In genomic region chr1:84971957-84972356, GRCh38 we compare ENCODE assay signal across 12 cellular contexts. TPM values are rescaled to one million over a fixed set of nuclear protein-coding genes. Genes with fewer than 3 reads are reported as not detected.
DNase-seq lines count a peak whose midpoint lies in the region; ATAC-seq and TF ChIP-seq lines count a peak whose summit lies in the region.
"Had no signal": no experiment of that assay in that cellular context is flagged by ENCODE, and none has a peak within 500 bp of the region (broad histone marks: within the 10 kb centered on the region; RNA-seq: fewer than 3 reads in every experiment).

No MANE protein-coding gene starts in this region.

- peaks cover 53% of the 10 kb centered on the region for H3K36me3 Mint-ChIP-seq in activated T-helper 17 cell treated with anti-CD3 and anti-CD28 coated beads, Interleukin-2, amount 50 U/mL, for 72 hours (ENCODE audit: low read depth)

- TF ChIP-seq CTCF in ovary (IDR thresholded peaks at IDR 0.05) = no peak

- H3K27ac Mint-ChIP-seq in activated T-helper 17 cell treated with anti-CD3 and anti-CD28 coated beads, Interleukin-2, amount 50 U/mL, for 72 hours = peak overlapping the region; percentile 55

- peak overlapping the region; percentile 61 for H3K4me3 Mint-ChIP-seq in activated T-helper 17 cell treated with anti-CD3 and anti-CD28 coated beads, Interleukin-2, amount 50 U/mL, for 72 hours

- H3K4me1 ChIP-seq in ovary (ENCODE audit: insufficient read depth) = no peaks in the 10 kb centered on the region

- no peak overlapping the region for H3K27ac ChIP-seq in ovary
- H3K27ac ChIP-seq: coronary artery, SJSA1 had no signal

- no peaks in the 10 kb centered on the region for H3K36me3 ChIP-seq in ovary
- H3K36me3 ChIP-seq: SJSA1 had no signal

- peaks cover 28% of the 10 kb centered on the region for H3K4me1 Mint-ChIP-seq in activated T-helper 17 cell treated with anti-CD3 and anti-CD28 coated beads, Interleukin-2, amount 50 U/mL, for 72 hours

- no peaks in the 10 kb centered on the region for H3K27me3 ChIP-seq in ovary
- H3K27me3 ChIP-seq: SJSA1 had no signal

- peak; percentile 47 for ATAC-seq in GM18517 (IDR thresholded peaks at IDR 0.05; ENCODE audit: unreplicated experiment)
- peak; percentile 35 for ATAC-seq in GM21423 (IDR thresholded peaks at IDR 0.05; ENCODE audit: unreplicated experiment)
- ATAC-seq in HG03139 (IDR thresholded peaks at IDR 0.05; ENCODE audit: unreplicated experiment) = peak; percentile 37
- ATAC-seq in activated T-helper 17 cell treated with anti-CD3 and anti-CD28 coated beads, Interleukin-2, amount 50 U/mL, for 72 hours (replicated peaks) = no peak

- 81 to 88% (median 82%) methylated on average over 2 of the region's 2 CpGs for WGBS in ovary, 3 donors

- intact Hi-C loops in ovary (cut with DNase I) = no loop called here

- H3K9me3 ChIP-seq in ovary = no peaks in the 10 kb centered on the region
- H3K9me3 ChIP-seq: SJSA1 had no signal

- no peak for DNase-seq in ovary
- DNase-seq in NK-92 (lab: John Stamatoyannopoulos, UW; ENCODE audit: unreplicated experiment) = no peak
- no peak for DNase-seq in ACHN
- DNase-seq: glutamatergic neuron, NCI-H1105 treated with DMSO at 0.1 percent for 48 hours, small intestine had no signal

- in situ Hi-C loops in ACHN (cut with HindIII; ENCODE audit: low pct_ligation_motif_present, low pct_unique_long_range_greater_than_20kb, low sequenced_read_pairs) = no loop called here

- no peak overlapping the region for H3K4me3 ChIP-seq in ovary
- H3K4me3 ChIP-seq: coronary artery, SJSA1 had no signal

- no peaks in the 10 kb centered on the region for H3K27me3 Mint-ChIP-seq in activated T-helper 17 cell treated with anti-CD3 and anti-CD28 coated beads, Interleukin-2, amount 50 U/mL, for 72 hours

- no peak for TF ChIP-seq EP300 in ovary (IDR thresholded peaks at IDR 0.05)

- H3K9me3 Mint-ChIP-seq in activated T-helper 17 cell treated with anti-CD3 and anti-CD28 coated beads, Interleukin-2, amount 50 U/mL, for 72 hours = no peaks in the 10 kb centered on the region

- no peak for TF ChIP-seq POLR2A in ovary (IDR thresholded peaks at IDR 0.05)

RNA-seq across cellular contexts. Expression of gene MCOLN2, which starts 25.0 kb away (rescaled TPM):
- total RNA-seq in activated T-helper 17 cell treated with anti-CD3 and anti-CD28 coated beads, Interleukin-2, amount 50 U/mL, for 72 hours = 10 to 100 TPM; 25.6 to 43.8 TPM
- total RNA-seq in ovary = 1 to 10 TPM in 3 of 7 donors, under 1 TPM in 4; 0.15 to 3.3 (median 0.60) TPM
- polyA plus RNA-seq in ovary = 1 to 10 TPM in 1 of 2 donors, under 1 TPM in 1; 0.21 to 1.5 TPM

Comparison
In these comparisons a context has a peak if more than half of its experiments do, and no peak if none do; other contexts are left out.
1. RNA of gene MCOLN2, which starts 25.0 kb away (total RNA-seq): 25.6 to 43.8 TPM in activated T-helper 17 cell treated with anti-CD3 and anti-CD28 coated beads, Interleukin-2, amount 50 U/mL, for 72 hours; 0.15 to 3.3 TPM in ovary; every median in the first group is over 4 times any median in the second.